In the genomic region with DNA sequence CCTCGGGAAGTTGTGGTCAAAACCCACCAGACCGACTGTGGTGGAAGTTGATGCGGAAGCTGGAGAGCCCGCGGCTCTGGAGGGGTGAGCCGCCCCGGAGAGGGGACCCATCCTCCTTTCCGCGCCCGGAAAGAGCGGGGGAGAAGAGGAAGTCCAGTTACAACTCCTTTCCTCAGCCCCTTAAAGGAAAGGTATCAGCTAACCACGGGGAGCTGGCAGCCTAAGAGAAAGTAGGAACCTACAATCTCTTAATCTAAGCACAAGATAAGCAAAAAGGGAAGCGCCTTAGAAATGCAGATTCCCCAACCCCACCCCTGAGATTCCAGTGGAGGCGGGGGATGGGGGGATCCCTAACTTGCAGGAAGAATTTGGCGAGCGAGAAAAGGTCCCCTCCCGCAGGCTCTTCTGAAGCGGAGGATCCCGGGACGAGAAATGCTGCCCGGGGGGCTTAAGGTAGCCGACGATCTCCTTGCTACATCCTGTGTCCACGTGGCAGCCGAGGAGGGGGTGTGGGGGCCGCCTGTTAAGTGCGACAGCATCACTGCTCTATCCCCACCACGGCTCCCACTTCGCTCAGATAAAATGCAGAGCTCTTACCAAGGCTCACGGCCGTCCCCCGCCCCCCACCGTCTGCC, we compare ENCODE assay signal across 9 cellular contexts.
A peak's percentile ranks its signal among the peaks of the same experiment; 100 is the strongest.
DNase-seq lines count a peak whose midpoint lies in the region; ATAC-seq and TF ChIP-seq lines count a peak whose summit lies in the region.
"Had no signal": no experiment of that assay in that cellular context is flagged by ENCODE, and none has a peak within 500 bp of the region (broad histone marks: within the 10 kb centered on the region; RNA-seq: fewer than 3 reads in every experiment).

No MANE protein-coding gene starts in this region.

- peak overlapping the region; percentile 60 for H2AFZ ChIP-seq in GM23338

- DNase-seq in GM23338 (ENCODE audit: low spot score) (peak; percentile 85), SKM-1 treated with dmso at 0.1 percent for 144 hours (lab: John Stamatoyannopoulos, UW; ENCODE audit: unreplicated experiment) (peak; percentile 96), fibroblast of mammary gland (ENCODE audit: low read depth) (peak; percentile 13), retinal pigment epithelial cell (ENCODE audit: low read depth) (no peak), C1 segment of cervical spinal cord (lab: John Stamatoyannopoulos, UW) (no peak), H4 (ENCODE audit: low spot score) (no peak)

- peak overlapping the region; percentile 84 for H3K4me3 ChIP-seq in GM23338
- H3K4me3 ChIP-seq in fibroblast of mammary gland (ENCODE audit: control insufficient read depth, low read depth, low read length) = peak overlapping the region; percentile 72
- peak overlapping the region; percentile 48 for H3K4me3 ChIP-seq in retinal pigment epithelial cell (ENCODE audit: low read length)
- H3K4me3 ChIP-seq: SJSA1 had no signal

- no peaks in the 10 kb centered on the region for H3K9me3 Mint-ChIP-seq in GM23338

- peaks cover 27% of the 10 kb centered on the region for H3K4me1 ChIP-seq in GM23338 (ENCODE audit: insufficient read depth)
- H3K4me1 ChIP-seq: SJSA1 had no signal

- peaks cover 31% of the 10 kb centered on the region; the same call in 1 of the 2 replicates for H3F3A ChIP-seq in GM23338 (replicated peaks; ENCODE audit: low read depth)

- H3K79me2 ChIP-seq in GM23338 (replicated peaks; ENCODE audit: insufficient read depth) = no peaks in the 10 kb centered on the region

- H3K4me2 ChIP-seq in GM23338 = peak overlapping the region; percentile 87

- no peak overlapping the region for H3K27ac Mint-ChIP-seq in GM23338

- H3K4me3 Mint-ChIP-seq in GM23338 = peak overlapping the region; percentile 88

- H3K9me2 ChIP-seq in GM23338 (ENCODE audit: insufficient read depth) = no peaks in the 10 kb centered on the region

- H3K27me3 ChIP-seq in GM23338 (ENCODE audit: insufficient read depth) = peaks cover 78% of the 10 kb centered on the region

- H3K4me1 Mint-ChIP-seq in GM23338 = peaks cover 24% of the 10 kb centered on the region

- peaks cover 53% of the 10 kb centered on the region for H3K27me3 Mint-ChIP-seq in GM23338 (ENCODE audit: insufficient read depth, low read depth, poor library complexity)

- H3K27ac ChIP-seq in GM23338 (ENCODE audit: low read depth) = 0 out of 2 replicates have a peak overlapping the region, but pooled peaks have one; percentile 43
- H3K27ac ChIP-seq: SJSA1 had no signal

- peaks cover 13% of the 10 kb centered on the region for H4K20me1 ChIP-seq in GM23338 (replicated peaks; ENCODE audit: insufficient read depth)

- TF ChIP-seq CTCF in GM23338 (conservative IDR thresholded peaks at IDR 0.05; ENCODE audit: low read depth in 2 of 2) (no peak), fibroblast of mammary gland (conservative IDR thresholded peaks at IDR 0.05; ENCODE audit: control insufficient read depth, insufficient read depth, low read depth, low read length) (no peak), retinal pigment epithelial cell (conservative IDR thresholded peaks at IDR 0.05; ENCODE audit: low read depth, low read length) (no peak)

- H3K36me3 Mint-ChIP-seq in GM23338 (ENCODE audit: low read depth) = 0 out of 3 replicates have a peak, but pooled peaks cover 3% of the 10 kb centered on the region

- H3K36me3 ChIP-seq in GM23338 (ENCODE audit: insufficient read depth) = no peaks in the 10 kb centered on the region
- H3K36me3 ChIP-seq: SJSA1 had no signal

- ATAC-seq in GM23338 (peak; percentile 13), GM19035 (IDR thresholded peaks at IDR 0.05; ENCODE audit: unreplicated experiment) (no peak), HG03520 (IDR thresholded peaks at IDR 0.05; ENCODE audit: unreplicated experiment) (no peak)

TF ChIP-seq in GM23338, 12 proteins besides CTCF, POLR2A, EP300 and RAD21 (continues in another document):
- TF ChIP-seq, protein P1, sequence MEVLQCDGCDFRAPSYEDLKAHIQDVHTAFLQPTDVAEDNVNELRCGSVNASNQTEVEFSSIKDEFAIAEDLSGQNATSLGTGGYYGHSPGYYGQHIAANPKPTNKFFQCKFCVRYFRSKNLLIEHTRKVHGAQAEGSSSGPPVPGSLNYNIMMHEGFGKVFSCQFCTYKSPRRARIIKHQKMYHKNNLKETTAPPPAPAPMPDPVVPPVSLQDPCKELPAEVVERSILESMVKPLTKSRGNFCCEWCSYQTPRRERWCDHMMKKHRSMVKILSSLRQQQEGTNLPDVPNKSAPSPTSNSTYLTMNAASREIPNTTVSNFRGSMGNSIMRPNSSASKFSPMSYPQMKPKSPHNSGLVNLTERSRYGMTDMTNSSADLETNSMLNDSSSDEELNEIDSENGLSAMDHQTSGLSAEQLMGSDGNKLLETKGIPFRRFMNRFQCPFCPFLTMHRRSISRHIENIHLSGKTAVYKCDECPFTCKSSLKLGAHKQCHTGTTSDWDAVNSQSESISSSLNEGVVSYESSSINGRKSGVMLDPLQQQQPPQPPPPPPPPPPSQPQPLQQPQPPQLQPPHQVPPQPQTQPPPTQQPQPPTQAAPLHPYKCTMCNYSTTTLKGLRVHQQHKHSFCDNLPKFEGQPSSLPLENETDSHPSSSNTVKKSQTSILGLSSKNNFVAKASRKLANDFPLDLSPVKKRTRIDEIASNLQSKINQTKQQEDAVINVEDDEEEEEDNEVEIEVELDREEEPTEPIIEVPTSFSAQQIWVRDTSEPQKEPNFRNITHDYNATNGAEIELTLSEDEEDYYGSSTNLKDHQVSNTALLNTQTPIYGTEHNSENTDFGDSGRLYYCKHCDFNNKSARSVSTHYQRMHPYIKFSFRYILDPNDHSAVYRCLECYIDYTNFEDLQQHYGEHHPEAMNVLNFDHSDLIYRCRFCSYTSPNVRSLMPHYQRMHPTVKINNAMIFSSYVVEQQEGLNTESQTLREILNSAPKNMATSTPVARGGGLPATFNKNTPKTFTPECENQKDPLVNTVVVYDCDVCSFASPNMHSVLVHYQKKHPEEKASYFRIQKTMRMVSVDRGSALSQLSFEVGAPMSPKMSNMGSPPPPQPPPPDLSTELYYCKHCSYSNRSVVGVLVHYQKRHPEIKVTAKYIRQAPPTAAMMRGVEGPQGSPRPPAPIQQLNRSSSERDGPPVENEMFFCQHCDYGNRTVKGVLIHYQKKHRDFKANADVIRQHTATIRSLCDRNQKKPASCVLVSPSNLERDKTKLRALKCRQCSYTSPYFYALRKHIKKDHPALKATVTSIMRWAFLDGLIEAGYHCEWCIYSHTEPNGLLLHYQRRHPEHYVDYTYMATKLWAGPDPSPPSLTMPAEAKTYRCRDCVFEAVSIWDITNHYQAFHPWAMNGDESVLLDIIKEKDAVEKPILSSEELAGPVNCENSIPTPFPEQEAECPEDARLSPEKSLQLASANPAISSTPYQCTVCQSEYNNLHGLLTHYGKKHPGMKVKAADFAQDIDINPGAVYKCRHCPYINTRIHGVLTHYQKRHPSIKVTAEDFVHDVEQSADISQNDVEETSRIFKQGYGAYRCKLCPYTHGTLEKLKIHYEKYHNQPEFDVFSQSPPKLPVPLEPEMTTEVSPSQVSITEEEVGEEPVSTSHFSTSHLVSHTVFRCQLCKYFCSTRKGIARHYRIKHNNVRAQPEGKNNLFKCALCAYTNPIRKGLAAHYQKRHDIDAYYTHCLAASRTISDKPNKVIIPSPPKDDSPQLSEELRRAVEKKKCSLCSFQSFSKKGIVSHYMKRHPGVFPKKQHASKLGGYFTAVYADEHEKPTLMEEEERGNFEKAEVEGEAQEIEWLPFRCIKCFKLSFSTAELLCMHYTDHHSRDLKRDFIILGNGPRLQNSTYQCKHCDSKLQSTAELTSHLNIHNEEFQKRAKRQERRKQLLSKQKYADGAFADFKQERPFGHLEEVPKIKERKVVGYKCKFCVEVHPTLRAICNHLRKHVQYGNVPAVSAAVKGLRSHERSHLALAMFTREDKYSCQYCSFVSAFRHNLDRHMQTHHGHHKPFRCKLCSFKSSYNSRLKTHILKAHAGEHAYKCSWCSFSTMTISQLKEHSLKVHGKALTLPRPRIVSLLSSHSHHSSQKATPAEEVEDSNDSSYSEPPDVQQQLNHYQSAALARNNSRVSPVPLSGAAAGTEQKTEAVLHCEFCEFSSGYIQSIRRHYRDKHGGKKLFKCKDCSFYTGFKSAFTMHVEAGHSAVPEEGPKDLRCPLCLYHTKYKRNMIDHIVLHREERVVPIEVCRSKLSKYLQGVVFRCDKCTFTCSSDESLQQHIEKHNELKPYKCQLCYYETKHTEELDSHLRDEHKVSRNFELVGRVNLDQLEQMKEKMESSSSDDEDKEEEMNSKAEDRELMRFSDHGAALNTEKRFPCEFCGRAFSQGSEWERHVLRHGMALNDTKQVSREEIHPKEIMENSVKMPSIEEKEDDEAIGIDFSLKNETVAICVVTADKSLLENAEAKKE (CRISPR knock-in tag; IDR thresholded peaks at IDR 0.05) = no peak
- TF ChIP-seq JUNB (IDR thresholded peaks at IDR 0.05; ENCODE audit: unreplicated experiment) (no peak), NANOG (IDR thresholded peaks at IDR 0.05; ENCODE audit: borderline replicate concordance) (no peak; the same call in 1 of the 2 replicates), EZH2phosphoT487 (IDR thresholded peaks at IDR 0.05; ENCODE audit: unreplicated experiment) (no peak), CREB1 (CRISPR knock-in tag; IDR thresholded peaks at IDR 0.05; ENCODE audit: low read depth) (no peak), ZNF331 (CRISPR knock-in tag; IDR thresholded peaks at IDR 0.05; ENCODE audit: low read depth) (no peak)
- TF ChIP-seq, protein P2, sequence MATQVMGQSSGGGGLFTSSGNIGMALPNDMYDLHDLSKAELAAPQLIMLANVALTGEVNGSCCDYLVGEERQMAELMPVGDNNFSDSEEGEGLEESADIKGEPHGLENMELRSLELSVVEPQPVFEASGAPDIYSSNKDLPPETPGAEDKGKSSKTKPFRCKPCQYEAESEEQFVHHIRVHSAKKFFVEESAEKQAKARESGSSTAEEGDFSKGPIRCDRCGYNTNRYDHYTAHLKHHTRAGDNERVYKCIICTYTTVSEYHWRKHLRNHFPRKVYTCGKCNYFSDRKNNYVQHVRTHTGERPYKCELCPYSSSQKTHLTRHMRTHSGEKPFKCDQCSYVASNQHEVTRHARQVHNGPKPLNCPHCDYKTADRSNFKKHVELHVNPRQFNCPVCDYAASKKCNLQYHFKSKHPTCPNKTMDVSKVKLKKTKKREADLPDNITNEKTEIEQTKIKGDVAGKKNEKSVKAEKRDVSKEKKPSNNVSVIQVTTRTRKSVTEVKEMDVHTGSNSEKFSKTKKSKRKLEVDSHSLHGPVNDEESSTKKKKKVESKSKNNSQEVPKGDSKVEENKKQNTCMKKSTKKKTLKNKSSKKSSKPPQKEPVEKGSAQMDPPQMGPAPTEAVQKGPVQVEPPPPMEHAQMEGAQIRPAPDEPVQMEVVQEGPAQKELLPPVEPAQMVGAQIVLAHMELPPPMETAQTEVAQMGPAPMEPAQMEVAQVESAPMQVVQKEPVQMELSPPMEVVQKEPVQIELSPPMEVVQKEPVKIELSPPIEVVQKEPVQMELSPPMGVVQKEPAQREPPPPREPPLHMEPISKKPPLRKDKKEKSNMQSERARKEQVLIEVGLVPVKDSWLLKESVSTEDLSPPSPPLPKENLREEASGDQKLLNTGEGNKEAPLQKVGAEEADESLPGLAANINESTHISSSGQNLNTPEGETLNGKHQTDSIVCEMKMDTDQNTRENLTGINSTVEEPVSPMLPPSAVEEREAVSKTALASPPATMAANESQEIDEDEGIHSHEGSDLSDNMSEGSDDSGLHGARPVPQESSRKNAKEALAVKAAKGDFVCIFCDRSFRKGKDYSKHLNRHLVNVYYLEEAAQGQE (IDR thresholded peaks at IDR 0.05; ENCODE audit: unreplicated experiment) = no peak

Comparison
In these comparisons a context has a peak if more than half of its experiments do, and no peak if none do; other contexts are left out.
1. DNase-seq: peak in GM23338 (single experiment), SKM-1 treated with dmso at 0.1 percent for 144 hours (single experiment) and fibroblast of mammary gland (single experiment); none in retinal pigment epithelial cell (single experiment), C1 segment of cervical spinal cord (0 of 14) and H4 (single experiment).
2. Peak in every context shown above with its lines, with median percentiles within 50 percentile points of each other: H3K4me3 ChIP-seq.